ENCODE assay signal across 12 cellular contexts in the genomic region with DNA sequence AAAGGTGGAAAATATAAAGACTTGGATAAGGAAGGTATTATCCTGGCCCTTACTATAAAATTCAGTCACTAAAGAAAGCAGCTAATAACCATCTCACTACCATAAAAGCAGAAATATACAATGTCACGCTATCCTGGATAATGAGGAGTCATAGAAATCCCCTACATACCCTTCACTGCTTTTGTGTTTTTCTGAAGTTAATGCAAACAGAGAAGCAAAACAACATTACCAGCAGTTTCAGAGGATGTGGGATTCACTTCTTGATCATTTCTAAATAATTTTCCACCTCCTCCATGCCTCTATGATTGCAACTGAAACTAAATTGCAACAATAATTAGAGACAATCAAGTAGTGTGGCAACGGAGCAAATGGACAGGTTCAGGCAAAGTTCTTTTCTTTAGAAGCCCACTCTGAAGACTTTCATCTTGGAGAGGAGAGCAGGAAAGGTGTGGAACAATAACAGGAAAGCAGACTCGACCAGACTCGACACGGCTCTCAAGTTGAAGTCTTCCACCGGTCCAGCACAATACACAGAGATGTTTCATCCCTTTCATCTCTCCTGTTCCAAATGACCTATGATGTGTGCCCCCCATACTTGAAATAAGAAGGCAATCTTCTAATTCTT. TPM values are rescaled to one million over a fixed set of nuclear protein-coding genes. Genes with fewer than 3 reads are reported as not detected.
DNase-seq lines count a peak whose midpoint lies in the region; ATAC-seq and TF ChIP-seq lines count a peak whose summit lies in the region.
"Had no signal": no experiment of that assay in that cellular context is flagged by ENCODE, and none has a peak within 500 bp of the region (broad histone marks: within the 10 kb centered on the region; RNA-seq: fewer than 3 reads in every experiment).

No MANE protein-coding gene starts in this region.

- H3K4me3 ChIP-seq in Loucy (ENCODE audit: low read length, poor library complexity, severe bottlenecking) (no peak overlapping the region), colonic mucosa (no peak overlapping the region), left lung (no peak overlapping the region)
- H3K4me3 ChIP-seq: A549, SJCRH30, tibial nerve had no signal

- no peaks in the 10 kb centered on the region for H3K9me2 ChIP-seq in Loucy (replicated peaks; ENCODE audit: low read depth, low read length)

- peaks cover 99% of the 10 kb centered on the region for H3K79me2 ChIP-seq in Loucy (ENCODE audit: insufficient read depth, low read length)

- no peak overlapping the region for H2AFZ ChIP-seq in Loucy (ENCODE audit: low read length)

- H3K4me3 Mint-ChIP-seq in activated CD4-positive, alpha-beta T cell treated with anti-CD3 and anti-CD28 coated beads, Interleukin-2, amount 10 ng/mL, durations not matched to agents 24 days and 14 days = peak overlapping the region; percentile 83
- peak overlapping the region; percentile 55 for H3K4me3 Mint-ChIP-seq in stimulated activated memory B cell treated with anti-CD40 and anti-IgM and Interleukin-4, amounts not matched to agents 10 μg/mL and 1 μg/mL and 100 μg/mL, for 72 hours

- H3K27ac Mint-ChIP-seq in activated CD4-positive, alpha-beta T cell treated with anti-CD3 and anti-CD28 coated beads, Interleukin-2, amount 10 ng/mL, durations not matched to agents 24 days and 14 days = peak overlapping the region; percentile 99
- H3K27ac Mint-ChIP-seq in stimulated activated memory B cell treated with anti-CD40 and anti-IgM and Interleukin-4, amounts not matched to agents 10 μg/mL and 1 μg/mL and 100 μg/mL, for 72 hours = peak overlapping the region; percentile 90

- H3K27me3 ChIP-seq in Loucy (ENCODE audit: insufficient read depth, low read length, poor library complexity, severe bottlenecking) (no peaks in the 10 kb centered on the region), colonic mucosa (no peaks in the 10 kb centered on the region), left lung (no peaks in the 10 kb centered on the region)
- H3K27me3 ChIP-seq: SJCRH30, tibial nerve had no signal

- H4K20me1 ChIP-seq in Loucy (ENCODE audit: insufficient read depth, low read length, poor library complexity, severe bottlenecking) = peaks cover 6% of the 10 kb centered on the region

- H3K4me1 Mint-ChIP-seq in activated CD4-positive, alpha-beta T cell treated with anti-CD3 and anti-CD28 coated beads, Interleukin-2, amount 10 ng/mL, durations not matched to agents 24 days and 14 days = peaks cover 44% of the 10 kb centered on the region
- peaks cover 46% of the 10 kb centered on the region for H3K4me1 Mint-ChIP-seq in stimulated activated memory B cell treated with anti-CD40 and anti-IgM and Interleukin-4, amounts not matched to agents 10 μg/mL and 1 μg/mL and 100 μg/mL, for 72 hours

- H3K27ac ChIP-seq in colonic mucosa (peak overlapping the region; percentile 37), left lung (peak overlapping the region in 1 of 2 donors; percentile 45)
- H3K27ac ChIP-seq: A549, SJCRH30 had no signal

- no peaks in the 10 kb centered on the region for H3K27me3 Mint-ChIP-seq in activated CD4-positive, alpha-beta T cell treated with anti-CD3 and anti-CD28 coated beads, Interleukin-2, amount 10 ng/mL, durations not matched to agents 24 days and 14 days
- no peaks in the 10 kb centered on the region for H3K27me3 Mint-ChIP-seq in stimulated activated memory B cell treated with anti-CD40 and anti-IgM and Interleukin-4, amounts not matched to agents 10 μg/mL and 1 μg/mL and 100 μg/mL, for 72 hours

- H3K36me3 Mint-ChIP-seq in activated CD4-positive, alpha-beta T cell treated with anti-CD3 and anti-CD28 coated beads, Interleukin-2, amount 10 ng/mL, durations not matched to agents 24 days and 14 days (ENCODE audit: low read depth) = peaks cover 29% of the 10 kb centered on the region
- H3K36me3 Mint-ChIP-seq in stimulated activated memory B cell treated with anti-CD40 and anti-IgM and Interleukin-4, amounts not matched to agents 10 μg/mL and 1 μg/mL and 100 μg/mL, for 72 hours = peaks cover 9% of the 10 kb centered on the region

- H3K9ac ChIP-seq in Loucy (ENCODE audit: low read depth, low read length, poor library complexity, severe bottlenecking) (peak overlapping the region; percentile 3), colonic mucosa (ENCODE audit: low read depth in 2 of 2, low read length in 2 of 2) (no peak overlapping the region)

- H3K9me3 ChIP-seq in Loucy (ENCODE audit: insufficient read depth, low read depth, low read length) = no peaks in the 10 kb centered on the region
- H3K9me3 ChIP-seq in colonic mucosa = no peaks in the 10 kb centered on the region
- no peaks in the 10 kb centered on the region for H3K9me3 ChIP-seq in left lung
- H3K9me3 ChIP-seq: A549, SJCRH30, tibial nerve had no signal

- H3F3A ChIP-seq in Loucy (ENCODE audit: low read depth) = peaks cover 3% of the 10 kb centered on the region; the same call in 1 of the 2 replicates

- peak; percentile 84 for DNase-seq in activated CD4-positive, alpha-beta T cell treated with anti-CD3 and anti-CD28 coated beads, Interleukin-2, amount 10 ng/mL, durations not matched to agents 24 days and 14 days
- DNase-seq in activated CD4-positive, alpha-beta T cell treated with anti-CD3 and anti-CD28 coated beads, Interleukin-2, amount 50 U/mL, for 1 hour = no peak
- DNase-seq in colonic mucosa (no peak), left lung (no peak), anterior cingulate cortex (lab: John Stamatoyannopoulos, UW) (no peak)
- DNase-seq in central memory CD4-positive, alpha-beta T cell = no peak
- DNase-seq: NCI-H526, SJCRH30 had no signal

- peak overlapping the region; percentile 29 for H3K4me2 ChIP-seq in Loucy (ENCODE audit: low read depth, low read length, poor library complexity, severe bottlenecking)
- H3K4me2 ChIP-seq: A549 had no signal

- TF ChIP-seq CTCF in Loucy (conservative IDR thresholded peaks at IDR 0.05; ENCODE audit: low read length) (no peak), colonic mucosa (IDR thresholded peaks at IDR 0.05) (no peak), left lung (IDR thresholded peaks at IDR 0.05) (no peak)

- H3K36me3 ChIP-seq in Loucy (ENCODE audit: insufficient read depth, low read length) (no peaks in the 10 kb centered on the region), colonic mucosa (no peaks in the 10 kb centered on the region), left lung (no peaks in the 10 kb centered on the region)
- H3K36me3 ChIP-seq: tibial nerve had no signal

- peaks cover 56% of the 10 kb centered on the region for H3K4me1 ChIP-seq in Loucy (ENCODE audit: insufficient read depth, low read length, poor library complexity, severe bottlenecking)
- H3K4me1 ChIP-seq in colonic mucosa = no peaks in the 10 kb centered on the region
- peaks cover 5 to 78% of the 10 kb centered on the region in 2 donors for H3K4me1 ChIP-seq in left lung

- intact Hi-C loops in activated CD4-positive, alpha-beta T cell treated with anti-CD3 and anti-CD28 coated beads, Interleukin-2, amount 10 ng/mL, durations not matched to agents 24 days and 14 days (cut with micrococcal nuclease) = loop anchor here (1.0 kb wide), 2 partner anchors 13 to 24 kb away; no protein-coding TSS in a partner anchor
- intact Hi-C loops in colonic mucosa (cut with DNase I) (no loop called here), left lung (cut with DNase I) (no loop called here)

- ATAC-seq in stimulated activated memory B cell treated with anti-CD40 and anti-IgM and Interleukin-4, amounts not matched to agents 10 μg/mL and 1 μg/mL and 100 μg/mL, for 72 hours = peak; percentile 79
- no peak for ATAC-seq in left lung
- ATAC-seq: A549 had no signal

- no peaks in the 10 kb centered on the region for H3K9me3 Mint-ChIP-seq in activated CD4-positive, alpha-beta T cell treated with anti-CD3 and anti-CD28 coated beads, Interleukin-2, amount 10 ng/mL, durations not matched to agents 24 days and 14 days
- no peaks in the 10 kb centered on the region for H3K9me3 Mint-ChIP-seq in stimulated activated memory B cell treated with anti-CD40 and anti-IgM and Interleukin-4, amounts not matched to agents 10 μg/mL and 1 μg/mL and 100 μg/mL, for 72 hours

RNA-seq across cellular contexts. Expression of gene CYTH1, which starts 10.2 kb away (rescaled TPM):
- total RNA-seq in activated CD4-positive, alpha-beta T cell treated with anti-CD3 and anti-CD28 coated beads, Interleukin-2, amount 10 ng/mL, durations not matched to agents 24 days and 14 days = 126 and 131 TPM in 2 replicates
- 10 to 100 TPM; 54.6 to 68.9 TPM for total RNA-seq in colonic mucosa
- 10 to 100 TPM; 65.1 to 96.1 TPM for total RNA-seq in left lung
